1 cellular context compared by ENCODE assay signal in genomic region chrX:65509400-65509799, GRCh38.
TF ChIP-seq lines count a peak whose summit lies in the region.

No MANE protein-coding gene starts in this region.

TF ChIP-seq in GM23338, 12 proteins besides CTCF, POLR2A, EP300 and RAD21:
- TF ChIP-seq ZNF462 (CRISPR knock-in tag; IDR thresholded peaks at IDR 0.05) (no peak), ZNF114 (CRISPR knock-in tag; IDR thresholded peaks at IDR 0.05) (no peak), ZNF331 (CRISPR knock-in tag; IDR thresholded peaks at IDR 0.05; ENCODE audit: low read depth) (no peak), EZH2 (IDR thresholded peaks at IDR 0.05; ENCODE audit: low read depth, unreplicated experiment) (no peak), POLR2AphosphoS5 (IDR thresholded peaks at IDR 0.05; ENCODE audit: low read depth) (no peak), JUNB (IDR thresholded peaks at IDR 0.05; ENCODE audit: unreplicated experiment) (no peak), NANOG (IDR thresholded peaks at IDR 0.05; ENCODE audit: borderline replicate concordance) (no peak), ETS1 (IDR thresholded peaks at IDR 0.05) (no peak), STAT1 (IDR thresholded peaks at IDR 0.05; ENCODE audit: unreplicated experiment) (no peak), CREB1 (CRISPR knock-in tag; IDR thresholded peaks at IDR 0.05; ENCODE audit: low read depth) (no peak), EZH2phosphoT487 (IDR thresholded peaks at IDR 0.05; ENCODE audit: unreplicated experiment) (no peak), REST (IDR thresholded peaks at IDR 0.05; ENCODE audit: unreplicated experiment) (no peak)
